ENCODE assay signal across 13 cellular contexts in genomic region chr6:111806561-111807497, GRCh38.
DNase-seq lines count a peak whose midpoint lies in the region; ATAC-seq and TF ChIP-seq lines count a peak whose summit lies in the region.
"Had no signal": no experiment of that assay in that cellular context is flagged by ENCODE, and none has a peak within 500 bp of the region (broad histone marks: within the 10 kb centered on the region; RNA-seq: fewer than 3 reads in every experiment).

No MANE protein-coding gene starts in this region.

- peak overlapping the region; percentile 1 for H3K4me3 Mint-ChIP-seq in CD8-positive, alpha-beta T cell

- TF ChIP-seq CTCF in CD8-positive, alpha-beta T cell (IDR thresholded peaks at IDR 0.05): no peak
- no peak for TF ChIP-seq CTCF in Peyer's patch (IDR thresholded peaks at IDR 0.05)
- no peak for TF ChIP-seq CTCF in omental fat pad (IDR thresholded peaks at IDR 0.05)

- no peak overlapping the region for H3K4me3 ChIP-seq in CD8-positive, alpha-beta T cell (ENCODE audit: low read depth, low read length)
- H3K4me3 ChIP-seq in Peyer's patch: no peak overlapping the region
- H3K4me3 ChIP-seq: gastroesophageal sphincter had no signal

- no peak overlapping the region for H3K27ac ChIP-seq in CD8-positive, alpha-beta T cell (ENCODE audit: low read depth, low read length)
- H3K27ac ChIP-seq in Peyer's patch (peak overlapping the region; percentile 55 to 79 (median 70)), cingulate gyrus (ENCODE audit: low read depth, low read length) (peak overlapping the region; percentile 4)
- H3K27ac ChIP-seq: neutrophil, RWPE1 had no signal

- peaks cover 91% of the 10 kb centered on the region for H3K4me1 ChIP-seq in CD8-positive, alpha-beta T cell (ENCODE audit: insufficient read depth, low read length)
- H3K4me1 ChIP-seq in Peyer's patch: peaks cover 0 to 19% (median 14%) of the 10 kb centered on the region in 4 donors

- DNase-seq in CD8-positive, alpha-beta T cell: no peak
- DNase-seq in Peyer's patch: no peak
- DNase-seq in omental fat pad (ENCODE audit: low spot score): no peak
- no peak for DNase-seq in stimulated activated CD4-positive, alpha-beta T cell treated with anti-CD3 and anti-CD28 coated beads, Interleukin-4, amount 100 ng/mL, for 4 hours
- no peak for DNase-seq in SHP77 treated with DMSO at 0.1 percent for 48 hours (lab: John Stamatoyannopoulos, UW)
- DNase-seq: activated CD4-positive, CD25-positive, alpha-beta regulatory T cell; NCI-H524 had no signal

- peaks cover 96% of the 10 kb centered on the region for H3K4me1 Mint-ChIP-seq in CD8-positive, alpha-beta T cell (ENCODE audit: low read depth)

- no peaks in the 10 kb centered on the region for H3K27me3 Mint-ChIP-seq in CD8-positive, alpha-beta T cell (ENCODE audit: low read depth)

- peak overlapping the region; percentile 97 for H3K27ac Mint-ChIP-seq in CD8-positive, alpha-beta T cell

- POLR2A ChIA-PET in CD8-positive, alpha-beta T cell (lab: Charles Lee): interaction anchor here (1.0 to 2.7 kb wide), 4 partner anchors 8 to 18 kb away, joined by 4 to 15 read pairs (median 6); no protein-coding TSS in a partner anchor

- ATAC-seq in CD8-positive, alpha-beta T cell: no peak
- ATAC-seq in omental fat pad (ENCODE audit: low FRiP score) (peak; percentile 6), GM18498 (IDR thresholded peaks at IDR 0.05; ENCODE audit: unreplicated experiment) (no peak), GM18858 (IDR thresholded peaks at IDR 0.05; ENCODE audit: unreplicated experiment) (no peak)
- ATAC-seq: gastroesophageal sphincter had no signal

- CTCF ChIA-PET in CD8-positive, alpha-beta T cell (lab: Charles Lee): interaction anchor here (1.1 to 1.9 kb wide), 8 partner anchors 9 to 236 kb away, joined by 3 to 6 read pairs (median 4); no protein-coding TSS in a partner anchor

- H3K27me3 ChIP-seq in CD8-positive, alpha-beta T cell (ENCODE audit: insufficient read depth, low read length): no peaks in the 10 kb centered on the region
- H3K27me3 ChIP-seq in Peyer's patch: no peaks in the 10 kb centered on the region
- H3K27me3 ChIP-seq: gastroesophageal sphincter, neutrophil had no signal

- H3K36me3 Mint-ChIP-seq in CD8-positive, alpha-beta T cell: peaks cover 32% of the 10 kb centered on the region

- H3K36me3 ChIP-seq in CD8-positive, alpha-beta T cell (ENCODE audit: insufficient read depth, low read length): no peaks in the 10 kb centered on the region
- H3K36me3 ChIP-seq in Peyer's patch: no peaks in the 10 kb centered on the region
- H3K36me3 ChIP-seq: gastroesophageal sphincter, neutrophil had no signal

- H3K9me3 Mint-ChIP-seq in CD8-positive, alpha-beta T cell: no peaks in the 10 kb centered on the region

- H3K9me3 ChIP-seq in CD8-positive, alpha-beta T cell (ENCODE audit: low read length): no peaks in the 10 kb centered on the region
- H3K9me3 ChIP-seq in Peyer's patch: no peaks in the 10 kb centered on the region
- H3K9me3 ChIP-seq: gastroesophageal sphincter, neutrophil had no signal

- TF ChIP-seq POLR2A in Peyer's patch (IDR thresholded peaks at IDR 0.05): no peak

- intact Hi-C loops in CD8-positive, alpha-beta T cell (cut with DNase I, micrococcal nuclease): loop anchor here in 1 of 2 experiments (5.0 kb wide), 1 partner anchor 95 kb away; no protein-coding TSS in a partner anchor
